8 cellular contexts compared by ENCODE assay signal in genomic region chr10:7817576-7817975, GRCh38.
DNase-seq lines count a peak whose midpoint lies in the region; ATAC-seq and TF ChIP-seq lines count a peak whose summit lies in the region.

No MANE protein-coding gene starts in this region.

- no peak for TF ChIP-seq CTCF in GM12865 (IDR thresholded peaks at IDR 0.05; ENCODE audit: insufficient read depth, low read depth, low read length, missing control alignments)
- no peak for TF ChIP-seq CTCF in RWPE2 (IDR thresholded peaks at IDR 0.05; ENCODE audit: poor library complexity, severe bottlenecking)
- no peak for TF ChIP-seq CTCF in fibroblast of pulmonary artery (IDR thresholded peaks at IDR 0.05; ENCODE audit: low read length, missing control alignments)

- H3K4me1 ChIP-seq in RWPE2 (ENCODE audit: insufficient read depth, poor library complexity, severe bottlenecking) = peaks cover 6% of the 10 kb centered on the region
- peaks cover 3% of the 10 kb centered on the region for H3K4me1 ChIP-seq in rectal smooth muscle tissue (ENCODE audit: control insufficient read depth, insufficient read depth, low read length)

- H3K9ac ChIP-seq in rectal smooth muscle tissue (ENCODE audit: low read length) = no peak overlapping the region

- H3K36me3 ChIP-seq in RWPE2 (ENCODE audit: low read depth) = peaks cover 9% of the 10 kb centered on the region
- H3K36me3 ChIP-seq in rectal smooth muscle tissue (ENCODE audit: control insufficient read depth, insufficient read depth, low read length) = no peaks in the 10 kb centered on the region

- H3K27ac ChIP-seq in RWPE2 (ENCODE audit: poor library complexity, severe bottlenecking) (no peak overlapping the region), rectal smooth muscle tissue (ENCODE audit: low read depth, low read length) (no peak overlapping the region)

- no peaks in the 10 kb centered on the region for H3K9me3 ChIP-seq in RWPE2 (ENCODE audit: severe bottlenecking)

- H3K4me3 ChIP-seq in GM12865 (ENCODE audit: low read depth, low read length) (peak overlapping the region; percentile 85), RWPE2 (ENCODE audit: severe bottlenecking) (peak overlapping the region; percentile 80), fibroblast of pulmonary artery (replicated peaks; ENCODE audit: low read depth, low read length) (peak overlapping the region; percentile 95), rectal smooth muscle tissue (ENCODE audit: low read length) (peak overlapping the region; percentile 96)

- no peak for DNase-seq in GM12865 (ENCODE audit: low read depth)
- no peak for DNase-seq in RWPE2 (ENCODE audit: low spot score)
- DNase-seq in fibroblast of pulmonary artery (ENCODE audit: low read depth) = no peak
- DNase-seq in DMS79 treated with DMSO at 0.1 percent for 48 hours (lab: John Stamatoyannopoulos, UW) = no peak
- DNase-seq in retina = no peak

- no peak for ATAC-seq in RWPE2 (ENCODE audit: low read depth)
- no peak for ATAC-seq in HG03521 (IDR thresholded peaks at IDR 0.05; ENCODE audit: unreplicated experiment)
- ATAC-seq in HG02840 (IDR thresholded peaks at IDR 0.05; ENCODE audit: low FRiP score, unreplicated experiment) = no peak

- H3K27me3 ChIP-seq in RWPE2 (ENCODE audit: insufficient read depth, poor library complexity, severe bottlenecking) (no peaks in the 10 kb centered on the region), rectal smooth muscle tissue (ENCODE audit: control insufficient read depth, insufficient read depth, low read length) (no peaks in the 10 kb centered on the region)
